In genomic region chr6:24330137-24330732, GRCh38 we compare ENCODE assay signal across 1 cellular context.
TF ChIP-seq lines count a peak whose summit lies in the region.

No MANE protein-coding gene starts in this region.

TF ChIP-seq in HepG2, 621 proteins besides CTCF, POLR2A, EP300 and RAD21 (continued from another document and continues in another):
- TF ChIP-seq TP53 (CRISPR knock-in tag; conservative IDR thresholded peaks at IDR 0.05) (no peak; the same call in 1 of the 2 replicates), ZNF441 (CRISPR knock-in tag; IDR thresholded peaks at IDR 0.05; ENCODE audit: borderline replicate concordance) (no peak), ZSCAN20 (CRISPR knock-in tag; IDR thresholded peaks at IDR 0.05; ENCODE audit: borderline replicate concordance) (no peak), TBX2 (CRISPR knock-in tag; IDR thresholded peaks at IDR 0.05; ENCODE audit: borderline replicate concordance) (peak; percentile 98), ZNF484 (CRISPR knock-in tag; IDR thresholded peaks at IDR 0.05; ENCODE audit: borderline replicate concordance, low read depth) (no peak), PHF21A (CRISPR knock-in tag; IDR thresholded peaks at IDR 0.05) (peak; percentile 97), THYN1 (CRISPR knock-in tag; IDR thresholded peaks at IDR 0.05; ENCODE audit: borderline replicate concordance, low read depth) (no peak), ZNF639 (CRISPR knock-in tag; conservative IDR thresholded peaks at IDR 0.05) (0 out of 2 replicates have a peak, but pooled peaks have one; percentile 48), NKX3-1 (CRISPR knock-in tag; IDR thresholded peaks at IDR 0.05) (peak; percentile 61; the same call in 1 of the 2 replicates), KAT8 (CRISPR knock-in tag; IDR thresholded peaks at IDR 0.05) (peak; percentile 72; the same call in 1 of the 2 replicates), XBP1 (CRISPR knock-in tag; IDR thresholded peaks at IDR 0.05) (no peak), CHD2 (IDR thresholded peaks at IDR 0.05; ENCODE audit: low read depth, low read length) (no peak), ZKSCAN5 (CRISPR knock-in tag; IDR thresholded peaks at IDR 0.05) (no peak), ZKSCAN1 (IDR thresholded peaks at IDR 0.05; ENCODE audit: low read length) (no peak), ZNF567 (CRISPR knock-in tag; IDR thresholded peaks at IDR 0.05; ENCODE audit: borderline replicate concordance) (no peak), GFI1 (CRISPR knock-in tag; IDR thresholded peaks at IDR 0.05; ENCODE audit: borderline replicate concordance) (peak; percentile 100), NR2F6 (IDR thresholded peaks at IDR 0.05) (peak; percentile 100), NR2F6 (CRISPR knock-in tag; IDR thresholded peaks at IDR 0.05) (peak; percentile 99), NFKB2 (CRISPR knock-in tag; IDR thresholded peaks at IDR 0.05; ENCODE audit: borderline replicate concordance) (no peak), AKAP8 (CRISPR knock-in tag; IDR thresholded peaks at IDR 0.05) (peak; percentile 73; the same call in 1 of the 2 replicates), ZNF468 (CRISPR knock-in tag; IDR thresholded peaks at IDR 0.05) (no peak), ZNF331 (CRISPR knock-in tag; IDR thresholded peaks at IDR 0.05) (peak; percentile 83), ZNF557 (CRISPR knock-in tag; IDR thresholded peaks at IDR 0.05) (no peak), CSRNP1 (CRISPR knock-in tag; IDR thresholded peaks at IDR 0.05) (0 out of 2 replicates have a peak, but pooled peaks have one; percentile 25), TCF12 (IDR thresholded peaks at IDR 0.05) (no peak), TCF12 (CRISPR knock-in tag; IDR thresholded peaks at IDR 0.05) (peak; percentile 47; the same call in 1 of the 2 replicates), MTA1 (CRISPR knock-in tag; IDR thresholded peaks at IDR 0.05; ENCODE audit: borderline replicate concordance) (no peak), ATF1 (CRISPR knock-in tag; IDR thresholded peaks at IDR 0.05) (peak; percentile 77), ETV5 (CRISPR knock-in tag; IDR thresholded peaks at IDR 0.05; ENCODE audit: borderline replicate concordance) (0 out of 2 replicates have a peak, but pooled peaks have one; percentile 45), ZNF333 (CRISPR knock-in tag; IDR thresholded peaks at IDR 0.05; ENCODE audit: borderline replicate concordance) (no peak), CBFB (CRISPR knock-in tag; IDR thresholded peaks at IDR 0.05) (peak; percentile 96), ZFY (CRISPR knock-in tag; IDR thresholded peaks at IDR 0.05) (no peak), SMAD1 (CRISPR knock-in tag; IDR thresholded peaks at IDR 0.05; ENCODE audit: borderline replicate concordance, low read depth) (no peak), ZNF761 (CRISPR knock-in tag; conservative IDR thresholded peaks at IDR 0.05) (no peak), MTF1 (CRISPR knock-in tag; IDR thresholded peaks at IDR 0.05) (no peak), ZNF30 (CRISPR knock-in tag; IDR thresholded peaks at IDR 0.05) (no peak), STAG1 (CRISPR knock-in tag; IDR thresholded peaks at IDR 0.05) (0 out of 2 replicates have a peak, but pooled peaks have one; percentile 23), ZFP62 (CRISPR knock-in tag; IDR thresholded peaks at IDR 0.05) (no peak), ARHGAP35 (CRISPR knock-in tag; IDR thresholded peaks at IDR 0.05; ENCODE audit: borderline replicate concordance) (no peak), ZNF263 (CRISPR knock-in tag; IDR thresholded peaks at IDR 0.05) (no peak), FOXO1 (CRISPR knock-in tag; IDR thresholded peaks at IDR 0.05) (peak; percentile 80), AGO1 (IDR thresholded peaks at IDR 0.05; ENCODE audit: low read depth, low read length, poor library complexity, severe bottlenecking) (no peak), MLX (CRISPR knock-in tag; IDR thresholded peaks at IDR 0.05) (peak; percentile 80), ZBED4 (CRISPR knock-in tag; IDR thresholded peaks at IDR 0.05; ENCODE audit: borderline replicate concordance) (no peak; the same call in 1 of the 2 replicates), ZNF781 (CRISPR knock-in tag; IDR thresholded peaks at IDR 0.05; ENCODE audit: borderline replicate concordance, not compliant biosample characterization) (no peak), BORCS8-MEF2B (CRISPR knock-in tag; IDR thresholded peaks at IDR 0.05) (no peak), MXD3 (CRISPR knock-in tag; IDR thresholded peaks at IDR 0.05) (no peak), ELF4 (CRISPR knock-in tag; IDR thresholded peaks at IDR 0.05; ENCODE audit: borderline replicate concordance) (no peak), CREB1 (IDR thresholded peaks at IDR 0.05) (no peak), CREB1 (CRISPR knock-in tag; IDR thresholded peaks at IDR 0.05) (peak; percentile 69), NFE2L2 (IDR thresholded peaks at IDR 0.05; ENCODE audit: low read length) (no peak), NPAS2 (CRISPR knock-in tag; IDR thresholded peaks at IDR 0.05; ENCODE audit: borderline replicate concordance) (no peak), MZF1 (CRISPR knock-in tag; IDR thresholded peaks at IDR 0.05; ENCODE audit: borderline replicate concordance) (no peak), ZBTB34 (CRISPR knock-in tag; IDR thresholded peaks at IDR 0.05) (no peak; the same call in 1 of the 2 replicates), ZNF180 (CRISPR knock-in tag; IDR thresholded peaks at IDR 0.05; ENCODE audit: borderline replicate concordance, low read depth) (no peak)
- TF ChIP-seq, protein P1, sequence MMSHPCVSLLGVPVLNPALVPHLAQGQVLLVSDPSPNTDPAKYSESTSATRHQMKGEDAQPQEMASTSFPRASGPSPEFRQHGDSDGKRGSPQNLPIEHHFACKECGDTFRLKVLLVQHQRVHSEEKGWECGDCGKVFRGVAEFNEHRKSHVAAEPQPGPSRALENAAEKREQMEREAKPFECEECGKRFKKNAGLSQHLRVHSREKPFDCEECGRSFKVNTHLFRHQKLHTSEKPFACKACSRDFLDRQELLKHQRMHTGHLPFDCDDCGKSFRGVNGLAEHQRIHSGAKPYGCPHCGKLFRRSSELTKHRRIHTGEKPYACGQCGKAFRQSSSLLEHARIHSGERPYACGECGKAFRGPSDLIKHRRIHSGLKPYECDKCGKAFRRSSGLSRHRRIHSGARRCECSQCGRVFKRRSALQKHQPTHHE (CRISPR knock-in tag; IDR thresholded peaks at IDR 0.05; ENCODE audit: borderline replicate concordance) = no peak
- TF ChIP-seq, protein P2, sequence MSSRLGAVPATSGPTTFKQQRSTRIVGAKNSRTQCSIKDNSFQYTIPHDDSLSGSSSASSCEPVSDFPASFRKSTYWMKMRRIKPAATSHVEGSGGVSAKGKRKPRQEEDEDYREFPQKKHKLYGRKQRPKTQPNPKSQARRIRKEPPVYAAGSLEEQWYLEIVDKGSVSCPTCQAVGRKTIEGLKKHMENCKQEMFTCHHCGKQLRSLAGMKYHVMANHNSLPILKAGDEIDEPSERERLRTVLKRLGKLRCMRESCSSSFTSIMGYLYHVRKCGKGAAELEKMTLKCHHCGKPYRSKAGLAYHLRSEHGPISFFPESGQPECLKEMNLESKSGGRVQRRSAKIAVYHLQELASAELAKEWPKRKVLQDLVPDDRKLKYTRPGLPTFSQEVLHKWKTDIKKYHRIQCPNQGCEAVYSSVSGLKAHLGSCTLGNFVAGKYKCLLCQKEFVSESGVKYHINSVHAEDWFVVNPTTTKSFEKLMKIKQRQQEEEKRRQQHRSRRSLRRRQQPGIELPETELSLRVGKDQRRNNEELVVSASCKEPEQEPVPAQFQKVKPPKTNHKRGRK (CRISPR knock-in tag; IDR thresholded peaks at IDR 0.05) = no peak
- TF ChIP-seq, protein P3, sequence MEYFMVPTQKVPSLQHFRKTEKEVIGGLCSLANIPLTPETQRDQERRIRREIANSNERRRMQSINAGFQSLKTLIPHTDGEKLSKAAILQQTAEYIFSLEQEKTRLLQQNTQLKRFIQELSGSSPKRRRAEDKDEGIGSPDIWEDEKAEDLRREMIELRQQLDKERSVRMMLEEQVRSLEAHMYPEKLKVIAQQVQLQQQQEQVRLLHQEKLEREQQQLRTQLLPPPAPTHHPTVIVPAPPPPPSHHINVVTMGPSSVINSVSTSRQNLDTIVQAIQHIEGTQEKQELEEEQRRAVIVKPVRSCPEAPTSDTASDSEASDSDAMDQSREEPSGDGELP (IDR thresholded peaks at IDR 0.05; ENCODE audit: borderline replicate concordance, low read depth) = peak; percentile 68; the same call in 1 of the 2 replicates
- TF ChIP-seq, protein P4, sequence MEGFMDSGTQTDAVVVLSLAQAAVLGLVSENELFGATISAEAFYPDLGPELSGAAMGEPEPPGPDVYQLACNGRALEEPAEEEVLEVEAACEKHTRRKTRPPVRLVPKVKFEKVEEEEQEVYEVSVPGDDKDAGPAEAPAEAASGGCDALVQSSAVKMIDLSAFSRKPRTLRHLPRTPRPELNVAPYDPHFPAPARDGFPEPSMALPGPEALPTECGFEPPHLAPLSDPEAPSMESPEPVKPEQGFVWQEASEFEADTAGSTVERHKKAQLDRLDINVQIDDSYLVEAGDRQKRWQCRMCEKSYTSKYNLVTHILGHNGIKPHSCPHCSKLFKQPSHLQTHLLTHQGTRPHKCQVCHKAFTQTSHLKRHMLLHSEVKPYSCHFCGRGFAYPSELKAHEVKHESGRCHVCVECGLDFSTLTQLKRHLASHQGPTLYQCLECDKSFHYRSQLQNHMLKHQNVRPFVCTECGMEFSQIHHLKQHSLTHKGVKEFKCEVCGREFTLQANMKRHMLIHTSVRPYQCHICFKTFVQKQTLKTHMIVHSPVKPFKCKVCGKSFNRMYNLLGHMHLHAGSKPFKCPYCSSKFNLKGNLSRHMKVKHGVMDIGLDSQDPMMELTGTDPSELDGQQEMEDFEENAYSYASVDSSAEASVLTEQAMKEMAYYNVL (CRISPR knock-in tag; IDR thresholded peaks at IDR 0.05; ENCODE audit: borderline replicate concordance) = peak; percentile 73; the same call in 1 of the 2 replicates
- TF ChIP-seq, protein P5, sequence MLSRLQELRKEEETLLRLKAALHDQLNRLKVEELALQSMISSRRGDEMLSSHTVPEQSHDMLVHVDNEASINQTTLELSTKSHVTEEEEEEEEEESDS (CRISPR knock-in tag; IDR thresholded peaks at IDR 0.05; ENCODE audit: borderline replicate concordance) = no peak
